ENCODE assay signal across 13 cellular contexts in genomic region chr1:3547055-3548005, GRCh38.
DNase-seq lines count a peak whose midpoint lies in the region; ATAC-seq, FAIRE-seq and TF ChIP-seq lines count a peak whose summit lies in the region.
"Had no signal": no experiment of that assay in that cellular context is flagged by ENCODE, and none has a peak within 500 bp of the region (broad histone marks: within the 10 kb centered on the region; RNA-seq: fewer than 3 reads in every experiment).

No MANE protein-coding gene starts in this region.

- H3K27ac Mint-ChIP-seq in HFFc6, result peak overlapping the region; percentile 66; the same call in 1 of the 2 replicates
- peak overlapping the region; percentile 41 for H3K27ac Mint-ChIP-seq in astrocyte (ENCODE audit: unreplicated experiment)
- H3K27ac Mint-ChIP-seq: activated naive CD8-positive, alpha-beta T cell; type B pancreatic cell had no signal

- CTCF ChIA-PET in A673 (lab: Charles Lee), result no interaction called here

- no TSS peak for BruUV-seq in A673 (replicated peaks; lab: Mats Ljungman, UMichigan)

- peak overlapping the region; percentile 15; the same call in 1 of the 2 replicates for H3K9ac ChIP-seq in BLaER1
- H3K9ac ChIP-seq in astrocyte (ENCODE audit: low read length), result peak overlapping the region; percentile 41

- H3K4me3 Mint-ChIP-seq in HFFc6 (no peak overlapping the region), astrocyte (ENCODE audit: unreplicated experiment) (no peak overlapping the region)
- H3K4me3 Mint-ChIP-seq: activated naive CD8-positive, alpha-beta T cell; type B pancreatic cell had no signal

- H3K27me3 ChIP-seq in BLaER1 (no peaks in the 10 kb centered on the region), astrocyte (ENCODE audit: insufficient read depth, low read length) (peaks cover 2% of the 10 kb centered on the region), A673 (replicated peaks; ENCODE audit: insufficient read depth, low read depth, low read length, poor library complexity) (no peaks in the 10 kb centered on the region)

- H3K4me1 ChIP-seq in BLaER1 (peaks cover 32% of the 10 kb centered on the region), astrocyte (ENCODE audit: insufficient read depth, low read length) (peaks cover 27% of the 10 kb centered on the region), A673 (ENCODE audit: insufficient read depth, low read length, poor library complexity, severe bottlenecking) (no peaks in the 10 kb centered on the region)

- H3K9me3 Mint-ChIP-seq in HFFc6, result no peaks in the 10 kb centered on the region
- no peaks in the 10 kb centered on the region for H3K9me3 Mint-ChIP-seq in astrocyte (ENCODE audit: unreplicated experiment)
- H3K9me3 Mint-ChIP-seq: type B pancreatic cell had no signal

- H3K4me2 ChIP-seq in BLaER1, result peak overlapping the region; percentile 74
- H3K4me2 ChIP-seq in astrocyte (ENCODE audit: low read length), result peak overlapping the region; percentile 26

- ATAC-seq in GM18870 (IDR thresholded peaks at IDR 0.05; ENCODE audit: unreplicated experiment) (no peak), GM21526 (IDR thresholded peaks at IDR 0.05; ENCODE audit: low FRiP score, unreplicated experiment) (no peak)
- ATAC-seq: GM12878 had no signal

- no peak for DNase-seq in HFFc6
- no peak for DNase-seq in astrocyte (ENCODE audit: low read depth)
- peak; percentile 90 for DNase-seq in left kidney (ENCODE audit: low read depth, low spot score)
- DNase-seq in A673 (ENCODE audit: low spot score), result no peak
- DNase-seq in HT-29 (ENCODE audit: low spot score), result no peak
- DNase-seq: activated CD8-positive, alpha-beta memory T cell treated with anti-CD3 and anti-CD28 coated beads, Interleukin-2, amount 50 U/mL, for 48 hours; NCI-H2029 had no signal

- FAIRE-seq in astrocyte (lab: Jason Lieb, UNC), result no peak
- FAIRE-seq: GM12878 had no signal

- H3K9me3 ChIP-seq in BLaER1 (no peaks in the 10 kb centered on the region), astrocyte (ENCODE audit: insufficient read depth, low read depth, low read length) (no peaks in the 10 kb centered on the region), A673 (ENCODE audit: low read depth, low read length, poor library complexity, severe bottlenecking) (no peaks in the 10 kb centered on the region)

- no peaks in the 10 kb centered on the region; the same call in none of the 2 replicates for H3K27me3 Mint-ChIP-seq in HFFc6 (ENCODE audit: insufficient read depth)
- H3K27me3 Mint-ChIP-seq in astrocyte (ENCODE audit: low read depth, unreplicated experiment), result peaks cover 8% of the 10 kb centered on the region
- H3K27me3 Mint-ChIP-seq: activated naive CD8-positive, alpha-beta T cell; type B pancreatic cell had no signal

- H3K36me3 ChIP-seq in BLaER1 (peaks cover 25% of the 10 kb centered on the region; the same call in 1 of the 2 replicates), astrocyte (ENCODE audit: insufficient read depth, low read length) (no peaks in the 10 kb centered on the region), A673 (ENCODE audit: insufficient read depth, low read length, poor library complexity, severe bottlenecking) (no peaks in the 10 kb centered on the region)

- intact Hi-C loops in A673 (cut with micrococcal nuclease; ENCODE audit: unreplicated experiment), result no loop called here

- peaks cover 29% of the 10 kb centered on the region for H3K4me1 Mint-ChIP-seq in HFFc6 (ENCODE audit: low read depth)
- H3K4me1 Mint-ChIP-seq in astrocyte (ENCODE audit: low read depth, unreplicated experiment), result peaks cover 9% of the 10 kb centered on the region

- H3K79me2 ChIP-seq in astrocyte (ENCODE audit: insufficient read depth, low read length), result no peaks in the 10 kb centered on the region

- H3K27ac ChIP-seq in BLaER1 (no peak overlapping the region), astrocyte (ENCODE audit: low read depth, low read length) (no peak overlapping the region), A673 (ENCODE audit: low read depth, low read length, poor library complexity, severe bottlenecking) (no peak overlapping the region)

- TF ChIP-seq CTCF in HFFc6 (IDR thresholded peaks at IDR 0.05), result no peak
- no peak for TF ChIP-seq CTCF in astrocyte (IDR thresholded peaks at IDR 0.05; ENCODE audit: insufficient read depth, low read depth, low read length)
- TF ChIP-seq CTCF in A673 (conservative IDR thresholded peaks at IDR 0.05; ENCODE audit: low read depth, low read length), result no peak

- H3K4me3 ChIP-seq in BLaER1, result no peak overlapping the region
- H3K4me3 ChIP-seq in astrocyte (ENCODE audit: insufficient read depth, low read depth, low read length), result no peak overlapping the region
- no peak overlapping the region for H3K4me3 ChIP-seq in A673 (ENCODE audit: low read depth, low read length, poor library complexity, severe bottlenecking)
- H3K4me3 ChIP-seq: GM12878 had no signal

- H4K20me1 ChIP-seq in BLaER1 (peaks cover 100% of the 10 kb centered on the region), astrocyte (ENCODE audit: insufficient read depth, low read length) (no peaks in the 10 kb centered on the region)

- H2AFZ ChIP-seq in astrocyte (ENCODE audit: low read depth, low read length), result no peak overlapping the region

- POLR2A ChIA-PET in A673 (lab: Charles Lee; ENCODE audit: low non-redundant PET), result no interaction called here

- no peaks in the 10 kb centered on the region for H3K36me3 Mint-ChIP-seq in HFFc6 (ENCODE audit: low read depth)
- no peaks in the 10 kb centered on the region for H3K36me3 Mint-ChIP-seq in astrocyte (ENCODE audit: low read depth, unreplicated experiment)
- H3K36me3 Mint-ChIP-seq: activated naive CD8-positive, alpha-beta T cell; type B pancreatic cell had no signal
